ENCODE assay signal across 8 cellular contexts in the genomic region with DNA sequence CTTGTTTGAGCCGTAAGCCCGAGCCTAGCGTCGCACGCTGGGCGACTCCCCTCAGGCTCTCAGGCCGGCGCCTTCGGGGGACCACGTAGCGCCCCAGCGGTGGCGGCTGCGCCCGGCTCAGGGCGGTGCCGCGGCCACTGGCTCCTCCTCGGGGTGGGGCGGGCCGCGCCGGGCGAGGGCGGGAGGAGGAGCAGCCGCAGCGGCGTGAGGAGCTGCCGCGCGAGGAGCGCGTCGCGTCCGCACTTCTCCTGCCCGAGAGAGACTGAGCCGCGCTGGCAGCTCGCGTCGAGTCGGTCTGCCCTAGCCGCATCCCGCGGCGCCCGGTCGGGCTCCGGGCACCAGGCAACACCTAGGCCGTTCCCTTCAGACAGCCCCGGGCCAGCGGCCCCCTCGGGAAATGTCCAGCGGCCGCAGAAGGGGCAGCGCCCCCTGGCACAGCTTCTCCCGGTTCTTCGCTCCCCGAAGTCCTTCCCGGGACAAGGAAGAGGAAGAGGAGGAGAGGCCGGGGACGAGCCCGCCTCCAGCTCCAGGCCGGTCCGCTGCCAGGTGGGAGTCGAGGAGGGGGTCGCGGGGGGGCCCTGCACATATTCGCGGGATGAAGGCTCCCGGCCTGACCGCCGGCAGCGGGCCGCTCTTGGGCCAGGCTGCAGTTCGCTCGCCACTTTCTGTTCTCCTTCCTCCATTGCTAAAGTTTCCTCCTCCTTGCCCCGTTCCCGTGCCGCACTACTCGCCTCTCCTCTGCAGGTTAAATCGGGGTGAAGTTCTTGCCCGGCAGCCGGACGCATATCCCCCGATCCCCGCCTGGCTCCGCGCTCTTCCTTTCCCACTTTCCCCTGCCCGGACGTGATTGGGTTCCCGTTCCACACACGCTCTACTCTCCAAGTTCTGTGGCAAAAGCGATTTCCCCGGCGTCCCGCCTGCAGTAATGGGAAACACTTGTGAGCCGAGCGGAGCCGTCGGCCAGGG. TPM values are rescaled to one million over a fixed set of nuclear protein-coding genes. Genes with fewer than 3 reads are reported as not detected.
DNase-seq lines count a peak whose midpoint lies in the region; ATAC-seq and TF ChIP-seq lines count a peak whose summit lies in the region.

A gene (plus strand): TSS at position 202 of the 966 bp plus-strand sequence. CDS start 196 bp downstream, at position 398.

- ATAC-seq in GM21825 (IDR thresholded peaks at IDR 0.05; ENCODE audit: unreplicated experiment): peak; percentile 99
- peak; percentile 97 for ATAC-seq in foreskin keratinocyte

- DNase-seq in ELF-1 (ENCODE audit: low read depth, low spot score) (peak; percentile 76), SHP77 treated with DMSO at 0.1 percent for 48 hours (lab: John Stamatoyannopoulos, UW) (peak; percentile 71), foreskin keratinocyte (peak; percentile 43 to 71), stromal cell of bone marrow (ENCODE audit: low read depth) (peak; percentile 67)
- peak; percentile 69 for DNase-seq in activated gamma-delta T cell treated with anti-CD3 and anti-CD28 coated beads, Interleukin-2, amount 50 U/mL, for 16 hours (ENCODE audit: low read depth)

- H3K9ac ChIP-seq in KMS-11: peak within 1 kb of the TSS; percentile 53; the same call in 1 of the 2 replicates

- H3K4me1 ChIP-seq in KMS-11 (ENCODE audit: low read depth, poor library complexity, severe bottlenecking) (peaks cover 15% of the 10 kb centered on the region), foreskin keratinocyte (no peaks in the 10 kb centered on the region), neuron (ENCODE audit: insufficient read depth, low read length) (peaks cover 19% of the 10 kb centered on the region)

- H3K4me2 ChIP-seq in KMS-11: peak within 1 kb of the TSS; percentile 98

- peak within 1 kb of the TSS; percentile 99 for H2AFZ ChIP-seq in KMS-11 (ENCODE audit: low read depth)
- peak within 1 kb of the TSS; percentile 100 for H2AFZ ChIP-seq in neuron (ENCODE audit: low read depth, low read length)

- no peaks in the 10 kb centered on the region for H4K20me1 ChIP-seq in KMS-11 (ENCODE audit: insufficient read depth)

- no peaks in the 10 kb centered on the region for H3K79me2 ChIP-seq in KMS-11 (ENCODE audit: insufficient read depth, low read depth)

- H3K27me3 ChIP-seq in KMS-11 (ENCODE audit: insufficient read depth, low read depth) (no peaks in the 10 kb centered on the region), foreskin keratinocyte (no peaks in the 10 kb centered on the region), neuron (ENCODE audit: insufficient read depth, low read length) (no peaks in the 10 kb centered on the region)

- H3K4me3 ChIP-seq in KMS-11 (IDR thresholded peaks at IDR 0.05; ENCODE audit: insufficient read depth, low read depth, low read length) (peak within 1 kb of the TSS; percentile 87), neuron (ENCODE audit: low read length) (peak within 1 kb of the TSS; percentile 80)

- no peak for TF ChIP-seq CTCF in KMS-11 (conservative IDR thresholded peaks at IDR 0.05; ENCODE audit: low read depth, low read length)
- peak; percentile 37 for TF ChIP-seq CTCF in foreskin keratinocyte (conservative IDR thresholded peaks at IDR 0.05)

- H3K9me3 ChIP-seq in neuron (ENCODE audit: low read length): no peaks in the 10 kb centered on the region

- H3K36me3 ChIP-seq in KMS-11 (ENCODE audit: insufficient read depth) (no peaks in the 10 kb centered on the region), neuron (ENCODE audit: insufficient read depth, low read length) (no peaks in the 10 kb centered on the region)

- H3K27ac ChIP-seq in KMS-11 (peak within 1 kb of the TSS; percentile 57), foreskin keratinocyte (peak within 1 kb of the TSS; percentile 52)

RNA-seq across cellular contexts. Expression of the gene that starts here (rescaled TPM):
- total RNA-seq in foreskin keratinocyte: 13.8 and 14.2 TPM in 2 replicates
- polyA plus RNA-seq in foreskin keratinocyte: 1.4 and 2.2 TPM in 2 replicates

Comparison
In these comparisons a context has a peak if more than half of its experiments do, and no peak if none do; other contexts are left out.
1. Peak in every context shown above with its lines: DNase-seq, ATAC-seq, H3K4me3 ChIP-seq and H3K27ac ChIP-seq.